ENCODE assay signal across 1 cellular context in the genomic region with DNA sequence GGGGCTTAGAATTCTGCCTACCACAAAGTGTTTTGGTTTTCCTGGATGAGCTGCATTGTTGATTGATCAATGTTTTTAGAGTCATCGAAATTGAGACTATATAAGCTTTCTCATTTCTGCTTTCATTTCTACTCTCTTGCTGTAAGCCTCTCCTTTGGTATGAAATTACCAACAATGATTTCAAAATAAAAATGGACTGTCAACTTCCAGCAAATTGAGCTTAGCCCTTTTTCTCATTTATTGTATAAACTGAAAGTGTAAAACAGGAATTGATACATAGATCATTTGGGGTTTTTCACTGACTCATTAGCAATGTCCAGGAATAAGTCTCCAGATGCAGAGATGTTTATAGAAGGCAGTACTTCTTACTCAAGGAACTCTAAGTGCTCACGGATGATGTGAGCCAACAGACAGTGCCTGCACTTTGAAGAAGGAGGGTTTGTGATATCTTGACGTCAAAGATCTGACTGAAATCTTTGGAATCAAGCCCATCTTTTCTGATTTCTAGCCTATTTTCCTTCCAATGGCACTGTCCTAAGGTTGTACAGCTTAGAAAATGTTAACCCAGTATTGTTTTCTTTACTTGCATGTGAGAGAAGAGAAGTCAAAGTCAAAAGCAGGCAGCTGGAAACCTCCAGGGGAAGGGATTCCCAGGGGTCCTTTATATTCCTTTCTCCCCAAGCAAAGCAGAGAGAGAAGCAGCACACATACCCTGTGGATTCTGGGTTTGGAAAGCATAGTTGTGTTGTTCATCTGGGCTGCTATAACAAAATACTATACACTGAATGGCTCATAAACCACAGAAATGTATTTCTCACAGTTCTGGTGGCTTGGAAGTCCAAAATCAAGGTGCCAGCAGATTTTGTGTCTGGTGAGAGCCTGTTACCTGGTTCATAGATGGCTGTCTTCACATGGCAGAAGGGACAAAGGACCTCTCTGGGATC.
A peak's percentile ranks its signal among the peaks of the same experiment; 100 is the strongest.
TF ChIP-seq lines count a peak whose summit lies in the region.

No MANE protein-coding gene starts in this region.

TF ChIP-seq in IMR-90, 13 proteins besides CTCF, POLR2A, EP300 and RAD21 (continued from another document):
- peak; percentile 75 for TF ChIP-seq CEBPB (IDR thresholded peaks at IDR 0.05; ENCODE audit: low read depth, low read length)
